8 cellular contexts compared by ENCODE assay signal in the genomic region with DNA sequence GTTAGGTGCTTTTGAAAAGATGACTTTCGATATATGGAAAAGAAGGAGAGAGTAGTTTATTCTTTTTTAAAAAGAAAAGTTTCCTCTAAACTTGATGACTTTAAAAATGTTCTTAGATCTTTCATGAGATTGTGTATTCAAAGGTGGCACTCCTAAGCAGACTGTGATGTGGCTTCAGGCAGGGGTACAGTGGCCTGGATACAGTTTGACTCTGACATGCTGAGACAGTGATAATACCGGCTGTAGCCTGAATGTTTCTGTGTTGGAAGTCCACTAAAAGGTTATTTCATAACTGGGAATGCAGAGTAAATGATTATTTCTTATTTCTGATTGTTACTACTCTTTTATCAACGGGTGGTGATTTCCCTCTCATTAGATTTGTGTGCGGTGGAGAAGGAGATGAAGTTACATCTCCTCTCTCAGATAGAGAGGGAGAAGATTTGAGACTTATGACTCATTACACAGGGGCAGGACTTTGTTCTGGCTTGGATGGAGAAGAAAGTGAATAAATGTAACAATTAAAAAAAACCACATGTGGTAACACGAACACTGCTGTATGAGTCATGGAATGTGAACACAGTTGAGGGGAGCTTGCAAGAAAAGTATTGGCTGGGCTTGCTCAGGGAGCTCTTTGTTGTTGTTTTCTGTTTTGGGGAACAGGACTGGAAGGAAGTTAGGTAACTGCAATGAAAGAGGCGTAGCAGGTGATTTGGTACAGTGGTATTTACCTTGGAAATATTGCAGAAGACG. TPM values are rescaled to one million over a fixed set of nuclear protein-coding genes. Genes with fewer than 3 reads are reported as not detected.
DNase-seq lines count a peak whose midpoint lies in the region; ATAC-seq, FAIRE-seq and TF ChIP-seq lines count a peak whose summit lies in the region.

No MANE protein-coding gene starts in this region.

- TF ChIP-seq CTCF in AG10803 (conservative IDR thresholded peaks at IDR 0.05; ENCODE audit: low read length) = no peak
- TF ChIP-seq CTCF in GM23338 (conservative IDR thresholded peaks at IDR 0.05; ENCODE audit: low read depth in 2 of 2) = no peak
- no peak for TF ChIP-seq CTCF in RWPE2 (IDR thresholded peaks at IDR 0.05; ENCODE audit: poor library complexity, severe bottlenecking)
- no peak for TF ChIP-seq CTCF in endothelial cell of umbilical vein (IDR thresholded peaks at IDR 0.05; ENCODE audit: extremely low read depth in 1 of 2, insufficient read depth in 1 of 2, low read depth in 1 of 2, low read length in 2 of 2)

- H3K36me3 ChIP-seq in GM23338 (ENCODE audit: insufficient read depth) (peaks cover 3% of the 10 kb centered on the region; the same call in 1 of the 2 replicates), RWPE2 (ENCODE audit: low read depth) (no peaks in the 10 kb centered on the region), endothelial cell of umbilical vein (ENCODE audit: control insufficient read depth in 2 of 2, extremely low read depth in 1 of 2, insufficient read depth in 2 of 2, low read length in 2 of 2) (no peaks in the 10 kb centered on the region)

- no peaks in the 10 kb centered on the region for H3K4me1 ChIP-seq in GM23338 (ENCODE audit: insufficient read depth)
- peaks cover 32% of the 10 kb centered on the region for H3K4me1 ChIP-seq in RWPE2 (ENCODE audit: insufficient read depth, poor library complexity, severe bottlenecking)
- H3K4me1 ChIP-seq in endothelial cell of umbilical vein (ENCODE audit: control insufficient read depth, extremely low read depth, insufficient read depth, low read length) = no peaks in the 10 kb centered on the region

- FAIRE-seq in endothelial cell of umbilical vein (lab: Jason Lieb, UNC) = no peak

- H3K27me3 Mint-ChIP-seq in GM23338 (ENCODE audit: insufficient read depth, low read depth, poor library complexity) = no peaks in the 10 kb centered on the region

- BruUV-seq in endothelial cell of umbilical vein (replicated peaks; lab: Mats Ljungman, UMichigan) = no TSS peak

- DNase-seq in AG10803 (ENCODE audit: low read depth) (peak; percentile 89), GM23338 (ENCODE audit: low spot score) (peak; percentile 33), RWPE2 (ENCODE audit: low spot score) (peak; percentile 73), endothelial cell of umbilical vein (ENCODE audit: low read depth, low spot score) (no peak), erythroblast (lab: John Stamatoyannopoulos, UW) (no peak), OCI-M2 (lab: John Stamatoyannopoulos, UW; ENCODE audit: unreplicated experiment) (no peak), NCI-H187 (lab: John Stamatoyannopoulos, UW) (no peak)
- peak; percentile 3 to 48 for DNase-seq in stimulated activated CD4-positive, alpha-beta T cell treated with anti-CD3 and anti-CD28 coated beads, Interleukin-4, amount 100 ng/mL, for 4 hours

- H4K20me1 ChIP-seq in GM23338 (replicated peaks; ENCODE audit: insufficient read depth) (no peaks in the 10 kb centered on the region), endothelial cell of umbilical vein (replicated peaks; ENCODE audit: control insufficient read depth, extremely low read depth, insufficient read depth, low read length) (no peaks in the 10 kb centered on the region)

- ATAC-seq in GM23338 (peak; percentile 45; the same call in 1 of the 3 replicates), RWPE2 (ENCODE audit: low read depth) (peak; percentile 92)

- H3K9me3 Mint-ChIP-seq in GM23338 = no peaks in the 10 kb centered on the region

- POLR2A ChIA-PET in endothelial cell of umbilical vein (lab: Charles Lee) = no interaction called here

- H3K9ac ChIP-seq in endothelial cell of umbilical vein (replicated peaks; ENCODE audit: extremely low read depth, insufficient read depth, low read length) = no peak overlapping the region

- intact Hi-C loops in endothelial cell of umbilical vein (cut with micrococcal nuclease) = no loop called here

- TF ChIP-seq POLR2A in endothelial cell of umbilical vein (IDR thresholded peaks at IDR 0.05; ENCODE audit: low read depth, low read length) = no peak
- TF ChIP-seq POLR2A in erythroblast (IDR thresholded peaks at IDR 0.05; ENCODE audit: low read length) = no peak

- H3K79me2 ChIP-seq in GM23338 (replicated peaks; ENCODE audit: insufficient read depth) (no peaks in the 10 kb centered on the region), endothelial cell of umbilical vein (ENCODE audit: control insufficient read depth, insufficient read depth, low read length) (no peaks in the 10 kb centered on the region)

- no peaks in the 10 kb centered on the region for H3F3A ChIP-seq in GM23338 (replicated peaks; ENCODE audit: low read depth)

- H3K4me2 ChIP-seq in GM23338 = no peak overlapping the region
- no peak overlapping the region for H3K4me2 ChIP-seq in endothelial cell of umbilical vein (ENCODE audit: insufficient read depth, low read length)

- no peak overlapping the region for H3K27ac ChIP-seq in GM23338 (ENCODE audit: low read depth)
- H3K27ac ChIP-seq in RWPE2 (ENCODE audit: poor library complexity, severe bottlenecking) = peak overlapping the region; percentile 24
- no peak overlapping the region for H3K27ac ChIP-seq in endothelial cell of umbilical vein (ENCODE audit: insufficient read depth, low read depth, low read length)

- H3K9me1 ChIP-seq in endothelial cell of umbilical vein (replicated peaks; ENCODE audit: control insufficient read depth, extremely low read depth, insufficient read depth, low read length) = no peaks in the 10 kb centered on the region

- 0 out of 2 replicates have a peak overlapping the region, but pooled peaks have one; percentile 25 for H3K27ac Mint-ChIP-seq in GM23338

- H3K4me1 Mint-ChIP-seq in GM23338 = peaks cover 11% of the 10 kb centered on the region; the same call in 2 of the 3 replicates

- H3K9me2 ChIP-seq in GM23338 (ENCODE audit: insufficient read depth) = no peaks in the 10 kb centered on the region

- H3K9me3 ChIP-seq in RWPE2 (ENCODE audit: severe bottlenecking) (no peaks in the 10 kb centered on the region), endothelial cell of umbilical vein (replicated peaks; ENCODE audit: control insufficient read depth, insufficient read depth, low read length) (no peaks in the 10 kb centered on the region)

- H3K4me3 Mint-ChIP-seq in GM23338 = no peak overlapping the region

- no peaks in the 10 kb centered on the region for H3K27me3 ChIP-seq in GM23338 (ENCODE audit: insufficient read depth)
- H3K27me3 ChIP-seq in RWPE2 (ENCODE audit: insufficient read depth, poor library complexity, severe bottlenecking) = no peaks in the 10 kb centered on the region
- H3K27me3 ChIP-seq in endothelial cell of umbilical vein (ENCODE audit: control insufficient read depth in 2 of 2, insufficient read depth in 2 of 2, low read length in 2 of 2) = peaks cover 0 to 2% of the 10 kb centered on the region in 2 experiments

- dilution Hi-C loops in endothelial cell of umbilical vein (cut with MboI; ENCODE audit: extremely low pct_ligation_motif_present, low sequenced_read_pairs) = no loop called here

- H3K36me3 Mint-ChIP-seq in GM23338 (ENCODE audit: low read depth) = no peaks in the 10 kb centered on the region; the same call in 2 of the 3 replicates

- H3K4me3 ChIP-seq in AG10803 (ENCODE audit: low read length) (no peak overlapping the region), GM23338 (no peak overlapping the region), RWPE2 (ENCODE audit: severe bottlenecking) (no peak overlapping the region), endothelial cell of umbilical vein (replicated peaks in 1 of 3; ENCODE audit: insufficient read depth in 1 of 3, low read depth in 1 of 3, low read length in 3 of 3) (no peak overlapping the region)

- H2AFZ ChIP-seq in GM23338 = no peak overlapping the region
- H2AFZ ChIP-seq in endothelial cell of umbilical vein (ENCODE audit: low read depth, low read length) = no peak overlapping the region

- CTCF ChIA-PET in endothelial cell of umbilical vein (lab: Charles Lee) = no interaction called here

TF ChIP-seq in GM23338, 12 proteins besides CTCF, POLR2A, EP300 and RAD21:
- TF ChIP-seq CREB1 (CRISPR knock-in tag; IDR thresholded peaks at IDR 0.05; ENCODE audit: low read depth) (no peak), POLR2AphosphoS5 (IDR thresholded peaks at IDR 0.05; ENCODE audit: low read depth) (no peak), STAT1 (IDR thresholded peaks at IDR 0.05; ENCODE audit: unreplicated experiment) (no peak)
- TF ChIP-seq, protein P1, sequence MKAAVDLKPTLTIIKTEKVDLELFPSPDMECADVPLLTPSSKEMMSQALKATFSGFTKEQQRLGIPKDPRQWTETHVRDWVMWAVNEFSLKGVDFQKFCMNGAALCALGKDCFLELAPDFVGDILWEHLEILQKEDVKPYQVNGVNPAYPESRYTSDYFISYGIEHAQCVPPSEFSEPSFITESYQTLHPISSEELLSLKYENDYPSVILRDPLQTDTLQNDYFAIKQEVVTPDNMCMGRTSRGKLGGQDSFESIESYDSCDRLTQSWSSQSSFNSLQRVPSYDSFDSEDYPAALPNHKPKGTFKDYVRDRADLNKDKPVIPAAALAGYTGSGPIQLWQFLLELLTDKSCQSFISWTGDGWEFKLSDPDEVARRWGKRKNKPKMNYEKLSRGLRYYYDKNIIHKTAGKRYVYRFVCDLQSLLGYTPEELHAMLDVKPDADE (IDR thresholded peaks at IDR 0.05) = no peak

TF ChIP-seq in endothelial cell of umbilical vein, 7 proteins besides CTCF, POLR2A, EP300 and RAD21:
- TF ChIP-seq FOS (IDR thresholded peaks at IDR 0.05; ENCODE audit: borderline replicate concordance, insufficient read depth, low read length) (peak; percentile 29), POLR2AphosphoS5 (IDR thresholded peaks at IDR 0.05; ENCODE audit: insufficient read depth, low read depth, low read length) (no peak)

RNA-seq across cellular contexts. Expression of a gene that starts 21.6 kb away (rescaled TPM):
- 33.0 and 33.5 TPM in 2 replicates for total RNA-seq in GM23338 (2014; rRNA removed; shearing (Covaris generic))
- polyA plus RNA-seq in GM23338 (2016; fragmentation: Nextera tagmentation; extraction: Ambion mirVana) = 20.8 and 23.5 TPM in 2 replicates
- not detected in 2 replicates for total RNA-seq in endothelial cell of umbilical vein
- polyA plus RNA-seq in endothelial cell of umbilical vein = not detected in 2 replicates
- 0.03 and 12.1 TPM in 2 replicates for polyA plus RNA-seq in endothelial cell of umbilical vein (2011; cell fraction: cytosol; rRNA removed)
- polyA plus RNA-seq in endothelial cell of umbilical vein (2011; cell fraction: nucleus; rRNA removed) = not detected in 2 replicates
- polyA plus RNA-seq in endothelial cell of umbilical vein (2012) = not detected in 2 replicates
- not detected in 2 replicates for polyA minus RNA-seq in endothelial cell of umbilical vein
- not detected for polyA minus RNA-seq in endothelial cell of umbilical vein (2011; cell fraction: cytosol; rRNA and poly(A)+ RNA removed)
- not detected in 2 replicates for polyA minus RNA-seq in endothelial cell of umbilical vein (2011; cell fraction: nucleus; rRNA and poly(A)+ RNA removed)

Comparison
In these comparisons a context has a peak if more than half of its experiments do, and no peak if none do; other contexts are left out.
1. DNase-seq: peak in AG10803 (single experiment), GM23338 (single experiment), RWPE2 (single experiment) and stimulated activated CD4-positive, alpha-beta T cell treated with anti-CD3 and anti-CD28 coated beads, Interleukin-4, amount 100 ng/mL, for 4 hours (2 of 2); none in endothelial cell of umbilical vein (single experiment), erythroblast (0 of 2), OCI-M2 (single experiment) and NCI-H187 (0 of 2).
2. RNA of a gene that starts 21.6 kb away (total RNA-seq): 33.0 to 33.5 TPM in GM23338; not detected in endothelial cell of umbilical vein; every median in the first group is over 10 times any median in the second.